1 cellular context compared by ENCODE assay signal in genomic region chr13:27362064-27362751, GRCh38.
TF ChIP-seq lines count a peak whose summit lies in the region.

No MANE protein-coding gene starts in this region.

TF ChIP-seq in HepG2, 621 proteins besides CTCF, POLR2A, EP300 and RAD21 (continued from another document and continues in another):
- TF ChIP-seq XRCC5 (optimal IDR thresholded peaks at IDR 0.05; ENCODE audit: low read length), result peak; percentile 88
- TF ChIP-seq TRAFD1 (CRISPR knock-in tag; IDR thresholded peaks at IDR 0.05; ENCODE audit: borderline replicate concordance), result no peak; the same call in 1 of the 2 replicates
- TF ChIP-seq ZBTB38 (CRISPR knock-in tag; IDR thresholded peaks at IDR 0.05), result 0 out of 2 replicates have a peak, but pooled peaks have one; percentile 46
- TF ChIP-seq RBM22 (optimal IDR thresholded peaks at IDR 0.05; ENCODE audit: low read length), result no peak
- TF ChIP-seq THAP9 (CRISPR knock-in tag; IDR thresholded peaks at IDR 0.05; ENCODE audit: borderline replicate concordance), result peak; percentile 26; the same call in 1 of the 2 replicates
- TF ChIP-seq PHB2 (IDR thresholded peaks at IDR 0.05; ENCODE audit: partially characterized antibody), result no peak
- no peak for TF ChIP-seq CEBPZ (IDR thresholded peaks at IDR 0.05; ENCODE audit: low read length)
- TF ChIP-seq SIN3A (IDR thresholded peaks at IDR 0.05; ENCODE audit: borderline replicate concordance, low read depth, low read length), result no peak
- peak; percentile 26; the same call in 1 of the 2 replicates for TF ChIP-seq ZBTB7B (CRISPR knock-in tag; IDR thresholded peaks at IDR 0.05)
- TF ChIP-seq KDM4B (CRISPR knock-in tag; IDR thresholded peaks at IDR 0.05), result peak; percentile 31; the same call in 1 of the 2 replicates
- TF ChIP-seq ZNF746 (CRISPR knock-in tag; IDR thresholded peaks at IDR 0.05), result peak; percentile 29; the same call in 1 of the 2 replicates
- TF ChIP-seq ZFP62 (CRISPR knock-in tag; IDR thresholded peaks at IDR 0.05), result no peak
- TF ChIP-seq ZNF652 (CRISPR knock-in tag; IDR thresholded peaks at IDR 0.05; ENCODE audit: borderline replicate concordance, low read depth), result no peak
- peak; percentile 41; the same call in 1 of the 2 replicates for TF ChIP-seq KDM5B (CRISPR knock-in tag; IDR thresholded peaks at IDR 0.05; ENCODE audit: borderline replicate concordance)
- TF ChIP-seq ZNF788 (CRISPR knock-in tag; IDR thresholded peaks at IDR 0.05; ENCODE audit: borderline replicate concordance), result peak; percentile 65; the same call in 1 of the 2 replicates
- peak; percentile 82 for TF ChIP-seq SMC3 (IDR thresholded peaks at IDR 0.05; ENCODE audit: low read length)
- peak; percentile 76 for TF ChIP-seq ZFP91 (CRISPR knock-in tag; IDR thresholded peaks at IDR 0.05; ENCODE audit: borderline replicate concordance)
- TF ChIP-seq LCORL (IDR thresholded peaks at IDR 0.05), result no peak
- TF ChIP-seq LCORL (CRISPR knock-in tag; IDR thresholded peaks at IDR 0.05), result peak; percentile 74; the same call in 1 of the 2 replicates
- TF ChIP-seq THYN1 (CRISPR knock-in tag; IDR thresholded peaks at IDR 0.05; ENCODE audit: borderline replicate concordance, low read depth), result no peak
- TF ChIP-seq PHF8 (CRISPR knock-in tag; IDR thresholded peaks at IDR 0.05), result peak; percentile 35; the same call in 1 of the 2 replicates
- TF ChIP-seq E2F2 (CRISPR knock-in tag; IDR thresholded peaks at IDR 0.05; ENCODE audit: borderline replicate concordance), result no peak
- TF ChIP-seq ZNF224 (CRISPR knock-in tag; IDR thresholded peaks at IDR 0.05), result 0 out of 2 replicates have a peak, but pooled peaks have one; percentile 13
- 0 out of 2 replicates have a peak, but pooled peaks have one; percentile 15 for TF ChIP-seq ARID5B (CRISPR knock-in tag; IDR thresholded peaks at IDR 0.05)
- 0 out of 2 replicates have a peak, but pooled peaks have one; percentile 70 for TF ChIP-seq WIZ (CRISPR knock-in tag; IDR thresholded peaks at IDR 0.05)
- TF ChIP-seq MTERF4 (CRISPR knock-in tag; IDR thresholded peaks at IDR 0.05), result peak; percentile 63; the same call in 1 of the 2 replicates
- 0 out of 2 replicates have a peak, but pooled peaks have one; percentile 48 for TF ChIP-seq RNF2 (conservative IDR thresholded peaks at IDR 0.05; ENCODE audit: low read depth)
- TF ChIP-seq TARDBP (CRISPR knock-in tag; IDR thresholded peaks at IDR 0.05), result peak; percentile 34; the same call in 1 of the 2 replicates
- TF ChIP-seq UBTF (CRISPR knock-in tag; IDR thresholded peaks at IDR 0.05), result peak; percentile 44; the same call in 1 of the 2 replicates
- TF ChIP-seq SP4 (CRISPR knock-in tag; IDR thresholded peaks at IDR 0.05), result peak; percentile 38; the same call in 1 of the 2 replicates
- TF ChIP-seq ZNF501 (CRISPR knock-in tag; IDR thresholded peaks at IDR 0.05), result peak; percentile 77
- no peak for TF ChIP-seq KLF11 (CRISPR knock-in tag; IDR thresholded peaks at IDR 0.05)
- TF ChIP-seq ERF (CRISPR knock-in tag; IDR thresholded peaks at IDR 0.05), result peak; percentile 38; the same call in 1 of the 2 replicates
- peak; percentile 36; the same call in 1 of the 2 replicates for TF ChIP-seq DMAP1 (CRISPR knock-in tag; IDR thresholded peaks at IDR 0.05)
- peak; percentile 43 for TF ChIP-seq GATAD2A (CRISPR knock-in tag; IDR thresholded peaks at IDR 0.05)
